ENCODE assay signal across 23 cellular contexts in genomic region chr2:96119389-96119751, GRCh38. TPM values are rescaled to one million over a fixed set of nuclear protein-coding genes. Genes with fewer than 3 reads are reported as not detected.
DNase-seq lines count a peak whose midpoint lies in the region; ATAC-seq and TF ChIP-seq lines count a peak whose summit lies in the region.
"Had no signal": no experiment of that assay in that cellular context is flagged by ENCODE, and none has a peak within 500 bp of the region (broad histone marks: within the 10 kb centered on the region; RNA-seq: fewer than 3 reads in every experiment).

No MANE protein-coding gene starts in this region.

- no peaks in the 10 kb centered on the region for H3K9me3 Mint-ChIP-seq in CD4-positive, alpha-beta T cell
- H3K9me3 Mint-ChIP-seq in chondrocyte (ENCODE audit: low read depth): no peaks in the 10 kb centered on the region
- H3K9me3 Mint-ChIP-seq: IgD-negative memory B cell had no signal

- H3K27ac ChIP-seq in CD4-positive, alpha-beta T cell (ENCODE audit: low read depth, low read length): no peak overlapping the region
- H3K27ac ChIP-seq in osteoblast (ENCODE audit: low read depth, low read length) (no peak overlapping the region), SK-N-SH (ENCODE audit: low read depth in 2 of 2, low read length in 1 of 2) (no peak overlapping the region)
- H3K27ac ChIP-seq: HL-60 had no signal

- TF ChIP-seq RAD21 in SK-N-SH (IDR thresholded peaks at IDR 0.05; ENCODE audit: low read length): no peak

- no peak overlapping the region for H3K9ac ChIP-seq in SK-N-SH

- DNase-seq in activated effector memory CD4-positive, alpha-beta T cell treated with anti-CD3 and anti-CD28 coated beads, Interleukin-2, amount 50 U/mL, for 16 hours: peak; percentile 45
- no peak for DNase-seq in activated effector memory CD4-positive, alpha-beta T cell treated with Interleukin-2 at 50 U/mL for 16 hours
- DNase-seq in CD4-positive, alpha-beta T cell: no peak
- DNase-seq in chondrocyte (ENCODE audit: low spot score) (peak; percentile 46), osteoblast (ENCODE audit: insufficient read length, low spot score, missing footprints) (peak; percentile 55), GM19238 (ENCODE audit: insufficient read length, low spot score) (no peak), hepatic stellate cell (ENCODE audit: low spot score) (no peak), SK-N-SH (no peak)
- DNase-seq: 8988T, DMS79, H7, NCI-H1092 treated with DMSO at 0.1 percent for 48 hours, NCI-H146, NCI-H510A, NCI-H82, PC-3, RPMI8226, SIG-M5 had no signal

- intact Hi-C loops in CD4-positive, alpha-beta T cell (cut with DNase I, micrococcal nuclease): loop anchor here (10.0 kb wide), 1 partner anchor 95 kb away; no protein-coding TSS in a partner anchor

- CTCF ChIA-PET in CD4-positive, alpha-beta T cell (lab: Charles Lee): interaction anchor here (3.5 kb wide), 1 partner anchor 55 kb away, joined by 35 read pairs; no protein-coding TSS in a partner anchor
- CTCF ChIA-PET in SK-N-SH (lab: Yijun Ruan, JAX): interaction anchor here (2.8 to 8.0 kb wide), 5 partner anchors 18 to 127 kb away, joined by 26 to 101 read pairs (median 44); partner anchors contain the start of genes ANKRD36C, ASTL and DUSP2

- no peak for TF ChIP-seq EP300 in SK-N-SH (IDR thresholded peaks at IDR 0.05; ENCODE audit: borderline replicate concordance in 1 of 2, low read depth in 1 of 2, low read length in 1 of 2)

- POLR2A ChIA-PET in CD4-positive, alpha-beta T cell (lab: Charles Lee): no interaction called here
- POLR2A ChIA-PET in SK-N-SH (lab: Yijun Ruan, JAX): no interaction called here

- H3K4me3 ChIP-seq in osteoblast (ENCODE audit: insufficient read depth, low read length) (no peak overlapping the region), SK-N-SH (ENCODE audit: low read depth in 2 of 2, low read length in 1 of 2) (no peak overlapping the region)

- no peak overlapping the region for H3K4me2 ChIP-seq in osteoblast (ENCODE audit: insufficient read depth, low read length)
- no peak overlapping the region for H3K4me2 ChIP-seq in SK-N-SH

- no peaks in the 10 kb centered on the region for H3K36me3 ChIP-seq in osteoblast (ENCODE audit: insufficient read depth, low read length)
- no peaks in the 10 kb centered on the region for H3K36me3 ChIP-seq in SK-N-SH (replicated peaks in 1 of 2; ENCODE audit: control insufficient read depth in 1 of 2, insufficient read depth in 2 of 2, low read length in 1 of 2)

- no peak overlapping the region for H2AFZ ChIP-seq in osteoblast (ENCODE audit: low read length)
- no peak overlapping the region for H2AFZ ChIP-seq in SK-N-SH (ENCODE audit: low read depth)

- H3K4me1 Mint-ChIP-seq in CD4-positive, alpha-beta T cell (ENCODE audit: low read depth): peaks cover 10% of the 10 kb centered on the region
- no peaks in the 10 kb centered on the region for H3K4me1 Mint-ChIP-seq in chondrocyte (ENCODE audit: low read depth)

- no peak overlapping the region for H3K27ac Mint-ChIP-seq in CD4-positive, alpha-beta T cell
- no peak overlapping the region for H3K27ac Mint-ChIP-seq in chondrocyte (ENCODE audit: unreplicated experiment)
- H3K27ac Mint-ChIP-seq: IgD-negative memory B cell had no signal

- peaks cover 23% of the 10 kb centered on the region for H3K27me3 ChIP-seq in CD4-positive, alpha-beta T cell (ENCODE audit: control insufficient read depth, insufficient read depth, low read length)
- H3K27me3 ChIP-seq in osteoblast (ENCODE audit: insufficient read depth, low read length) (peaks cover 75% of the 10 kb centered on the region), SK-N-SH (ENCODE audit: insufficient read depth) (no peaks in the 10 kb centered on the region; the same call in 1 of the 2 replicates)

- H3K79me2 ChIP-seq in osteoblast (ENCODE audit: insufficient read depth, low read length): no peaks in the 10 kb centered on the region
- no peaks in the 10 kb centered on the region for H3K79me2 ChIP-seq in SK-N-SH (ENCODE audit: insufficient read depth)

- H3K36me3 Mint-ChIP-seq in CD4-positive, alpha-beta T cell (ENCODE audit: low read depth): peaks cover 4% of the 10 kb centered on the region
- peaks cover 2% of the 10 kb centered on the region for H3K36me3 Mint-ChIP-seq in chondrocyte (ENCODE audit: low read depth)

- no peaks in the 10 kb centered on the region for H3F3A ChIP-seq in SK-N-SH (replicated peaks; ENCODE audit: insufficient read depth)

- no peaks in the 10 kb centered on the region for H4K20me1 ChIP-seq in osteoblast (ENCODE audit: insufficient read depth, low read length)
- no peaks in the 10 kb centered on the region for H4K20me1 ChIP-seq in SK-N-SH (ENCODE audit: insufficient read depth)

- no peak for ATAC-seq in CD4-positive, alpha-beta T cell (ENCODE audit: poor library complexity)
- ATAC-seq: PC-3 had no signal

- no peaks in the 10 kb centered on the region for H3K9me2 ChIP-seq in SK-N-SH

- 77% methylated on average over 5 of the region's 5 CpGs for WGBS in SK-N-SH (ENCODE audit: low lambda C conversion rate)

- no peak for TF ChIP-seq CTCF in CD4-positive, alpha-beta T cell (IDR thresholded peaks at IDR 0.05)
- no peak for TF ChIP-seq CTCF in chondrocyte (IDR thresholded peaks at IDR 0.05)
- TF ChIP-seq CTCF in osteoblast (IDR thresholded peaks at IDR 0.05; ENCODE audit: extremely low read depth, low read depth, low read length): no peak
- no peak for TF ChIP-seq CTCF in SK-N-SH (IDR thresholded peaks at IDR 0.05)

- H3K9me3 ChIP-seq in CD4-positive, alpha-beta T cell (ENCODE audit: control insufficient read depth, low read length): no peaks in the 10 kb centered on the region
- H3K9me3 ChIP-seq in osteoblast (ENCODE audit: low read depth, low read length): no peaks in the 10 kb centered on the region
- H3K9me3 ChIP-seq in SK-N-SH: no peaks in the 10 kb centered on the region

- peak overlapping the region; percentile 70 for H3K4me3 Mint-ChIP-seq in CD4-positive, alpha-beta T cell
- no peak overlapping the region for H3K4me3 Mint-ChIP-seq in chondrocyte (ENCODE audit: unreplicated experiment)

- H3K4me1 ChIP-seq in osteoblast (ENCODE audit: insufficient read depth, low read length) (no peaks in the 10 kb centered on the region), SK-N-SH (ENCODE audit: control insufficient read depth in 1 of 2, insufficient read depth in 2 of 2, low read depth in 1 of 2, low read length in 1 of 2) (peaks cover 0 to 12% of the 10 kb centered on the region in 2 experiments; a peak in 1 of 4 replicates)

- peaks cover 31% of the 10 kb centered on the region for H3K27me3 Mint-ChIP-seq in CD4-positive, alpha-beta T cell
- H3K27me3 Mint-ChIP-seq in chondrocyte (ENCODE audit: low read depth): peaks cover 43% of the 10 kb centered on the region

TF ChIP-seq in SK-N-SH, 30 proteins besides CTCF, POLR2A, EP300 and RAD21:
- TF ChIP-seq GATA2 (CRISPR knock-in tag; IDR thresholded peaks at IDR 0.05) (no peak), GABPA (IDR thresholded peaks at IDR 0.05; ENCODE audit: low read depth) (no peak)
TF ChIP-seq in SK-N-SH: peak in this region for 0.

RNA-seq across cellular contexts. Expression of gene ADRA2B, which starts 3.0 kb away (rescaled TPM):
- total RNA-seq in CD4-positive, alpha-beta T cell: under 1 TPM; 0.52 to 0.84 TPM
- total RNA-seq in chondrocyte (0.07 TPM in 1 of 3 replicates, not detected in the others), osteoblast (under 0.01 TPM in 1 of 2 replicates, not detected in the other)
- not detected in 2 replicates for polyA plus RNA-seq in SK-N-SH (2012; rRNA removed)
- polyA plus RNA-seq in SK-N-SH (2012; cell fraction: cytosol; rRNA removed): not detected in 2 replicates
- 0.06 and 0.15 TPM in 2 replicates for polyA plus RNA-seq in SK-N-SH (2012; cell fraction: nucleus; rRNA removed)
- total RNA-seq: HT1080, LHCN-M2, PC-3 had no signal
- polyA plus RNA-seq: AG04450, IgD-negative memory B cell had no signal

RNA-seq across cellular contexts. Expression of gene ASTL, which starts 18.9 kb away (rescaled TPM):
- 1 to 10 TPM; 5.0 to 6.5 TPM for total RNA-seq in CD4-positive, alpha-beta T cell
- total RNA-seq in chondrocyte (not detected in 3 replicates), osteoblast (not detected in 2 replicates)
- polyA plus RNA-seq in SK-N-SH (2012; rRNA removed): not detected in 2 replicates
- polyA plus RNA-seq in SK-N-SH (2012; cell fraction: cytosol; rRNA removed): not detected in 2 replicates
- not detected in 2 replicates for polyA plus RNA-seq in SK-N-SH (2012; cell fraction: nucleus; rRNA removed)
- total RNA-seq: H7, HT1080, LHCN-M2, PC-3 had no signal
- polyA plus RNA-seq: AG04450, IgD-negative memory B cell had no signal

RNA-seq across cellular contexts. Expression of gene DUSP2, which starts 25.9 kb away (rescaled TPM):
- 100 to 1,000 TPM; 728 to 730 TPM for total RNA-seq in CD4-positive, alpha-beta T cell
- 0.31 to 1.3 TPM (median 1.1 TPM) in 3 replicates for total RNA-seq in chondrocyte
- 2.7 and 3.3 TPM in 2 replicates for total RNA-seq in osteoblast
- polyA plus RNA-seq in SK-N-SH (2012; rRNA removed): 0.79 and 1.2 TPM in 2 replicates
- polyA plus RNA-seq in SK-N-SH (2012; cell fraction: cytosol; rRNA removed): 0.14 and 0.38 TPM in 2 replicates
- 6.4 and 7.5 TPM in 2 replicates for polyA plus RNA-seq in SK-N-SH (2012; cell fraction: nucleus; rRNA removed)

Comparison
In these comparisons a context has a peak if more than half of its experiments do, and no peak if none do; other contexts are left out.
1. DNase-seq: peak in activated effector memory CD4-positive, alpha-beta T cell treated with anti-CD3 and anti-CD28 coated beads, Interleukin-2, amount 50 U/mL, for 16 hours (single experiment), chondrocyte (single experiment) and osteoblast (single experiment); none in activated effector memory CD4-positive, alpha-beta T cell treated with Interleukin-2 at 50 U/mL for 16 hours (single experiment), CD4-positive, alpha-beta T cell (0 of 10), GM19238 (single experiment), hepatic stellate cell (single experiment) and SK-N-SH (single experiment).
2. RNA of gene DUSP2, which starts 25.9 kb away (total RNA-seq): 728 to 730 TPM in CD4-positive, alpha-beta T cell; 2.7 to 3.3 TPM in osteoblast and 0.31 to 1.3 TPM in chondrocyte; every median in the first group is over 100 times any median in the second.